ENCODE assay signal across 20 cellular contexts in the genomic region with DNA sequence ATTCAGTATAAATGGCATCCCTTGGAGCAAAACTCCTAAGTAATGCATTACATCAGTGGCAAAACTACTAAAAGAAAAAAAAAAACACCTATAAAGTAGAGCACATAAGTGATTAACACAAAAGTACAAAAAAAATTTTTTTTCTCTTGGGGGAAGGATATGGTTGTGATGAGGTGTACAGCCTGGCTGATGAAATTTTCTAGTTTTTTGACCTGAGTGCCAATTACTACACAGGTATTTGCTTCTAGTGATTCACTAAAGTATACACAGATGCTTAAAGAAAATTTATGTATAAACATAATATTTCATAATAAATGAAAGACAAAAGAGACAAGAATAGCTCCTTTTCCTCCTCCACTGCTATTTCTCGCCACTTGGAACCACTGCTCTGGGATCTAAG.
DNase-seq lines count a peak whose midpoint lies in the region; ATAC-seq, FAIRE-seq and TF ChIP-seq lines count a peak whose summit lies in the region.
"Had no signal": no experiment of that assay in that cellular context is flagged by ENCODE, and none has a peak within 500 bp of the region (broad histone marks: within the 10 kb centered on the region; RNA-seq: fewer than 3 reads in every experiment).

No MANE protein-coding gene starts in this region.

- CTCF ChIA-PET in A549 (lab: Yijun Ruan, JAX), result no interaction called here
- CTCF ChIA-PET in HEK293 (lab: Yijun Ruan, JAX), result interaction anchor here (1.1 to 1.6 kb wide), 2 partner anchors 29 to 46 kb away, joined by 4 to 7 read pairs; no protein-coding TSS in a partner anchor
- CTCF ChIA-PET in activated CD8-positive, alpha-beta T cell treated with anti-CD3 and anti-CD28 coated beads, Interleukin-2, amount 10 ng/mL, durations not matched to agents 7 days and 5 days (lab: Charles Lee), result interaction anchor here (0.7 kb wide), 1 partner anchor 21 kb away, joined by 3 read pairs; no protein-coding TSS in a partner anchor

- H3K27ac ChIP-seq in A549 (peak overlapping the region in 1 of 2 experiments; percentile 44; a peak in 1 of 6 replicates), HEK293 (ENCODE audit: extremely low read depth, low read depth, low read length) (no peak overlapping the region)
- H3K27ac ChIP-seq: RWPE1, SJCRH30 had no signal

- no peak for TF ChIP-seq EP300 in A549 (IDR thresholded peaks at IDR 0.05)

- H3K9me3 Mint-ChIP-seq in activated CD8-positive, alpha-beta T cell treated with anti-CD3 and anti-CD28 coated beads, Interleukin-2, amount 10 ng/mL, durations not matched to agents 7 days and 5 days (ENCODE audit: insufficient read depth), result no peaks in the 10 kb centered on the region
- H3K9me3 Mint-ChIP-seq in natural killer cell, result no peaks in the 10 kb centered on the region

- H3K4me3 Mint-ChIP-seq in activated CD8-positive, alpha-beta T cell treated with anti-CD3 and anti-CD28 coated beads, Interleukin-2, amount 10 ng/mL, durations not matched to agents 7 days and 5 days, result no peak overlapping the region
- no peak overlapping the region for H3K4me3 Mint-ChIP-seq in natural killer cell

- no peaks in the 10 kb centered on the region for H3K9me3 ChIP-seq in A549
- no peaks in the 10 kb centered on the region for H3K9me3 ChIP-seq in HEK293 (ENCODE audit: control insufficient read depth, insufficient read depth, low read depth, low read length)
- H3K9me3 ChIP-seq: Caco-2, SJCRH30 had no signal

- no peak for TF ChIP-seq POLR2A in A549 (IDR thresholded peaks at IDR 0.05; ENCODE audit: low read length)

- peaks cover 9% of the 10 kb centered on the region for H3K36me3 Mint-ChIP-seq in activated CD8-positive, alpha-beta T cell treated with anti-CD3 and anti-CD28 coated beads, Interleukin-2, amount 10 ng/mL, durations not matched to agents 7 days and 5 days (ENCODE audit: low read depth)
- no peaks in the 10 kb centered on the region for H3K36me3 Mint-ChIP-seq in natural killer cell

- no peak for DNase-seq in A549 (ENCODE audit: low read depth in 1 of 2, low spot score in 1 of 2)
- no peak for DNase-seq in activated CD8-positive, alpha-beta T cell treated with anti-CD3 and anti-CD28 coated beads, Interleukin-2, amount 10 ng/mL, durations not matched to agents 7 days and 5 days
- no peak for DNase-seq in natural killer cell
- no peak for DNase-seq in effector CD4-positive, alpha-beta T cell
- DNase-seq in NCI-H524 treated with DMSO at 0.1 percent for 48 hours (lab: John Stamatoyannopoulos, UW), result no peak
- DNase-seq: Caco-2, DMS153, H7, Karpas-422, MM.1S, NCI-H1105, NCI-H1694, NCI-H226, NCI-H69, OCI-M1, SJCRH30 had no signal

- H3K4me1 ChIP-seq in A549 (peaks cover 31% of the 10 kb centered on the region; the same call in 2 of the 3 replicates), HEK293 (ENCODE audit: control insufficient read depth, insufficient read depth, low read length) (no peaks in the 10 kb centered on the region)
- H3K4me1 ChIP-seq: SJCRH30 had no signal

- H3K4me3 ChIP-seq in A549 (no peak overlapping the region), HEK293 (ENCODE audit: low read depth, low read length) (no peak overlapping the region)
- H3K4me3 ChIP-seq: SJCRH30 had no signal

- intact Hi-C loops in natural killer cell (cut with micrococcal nuclease), result no loop called here

- no peaks in the 10 kb centered on the region for H3K27me3 Mint-ChIP-seq in activated CD8-positive, alpha-beta T cell treated with anti-CD3 and anti-CD28 coated beads, Interleukin-2, amount 10 ng/mL, durations not matched to agents 7 days and 5 days (ENCODE audit: low read depth)
- H3K27me3 Mint-ChIP-seq in natural killer cell (ENCODE audit: low read depth in 2 of 2), result no peaks in the 10 kb centered on the region

- 81% methylated on average over 1 of the region's 1 CpG for WGBS in A549 (ENCODE audit: missing lambda C conversion rate)

- FAIRE-seq in A549 (lab: Jason Lieb, UNC), result no peak
- FAIRE-seq: GM19239 had no signal

- H3K36me3 ChIP-seq in HEK293 (ENCODE audit: control insufficient read depth in 2 of 2, insufficient read depth in 1 of 2, low read length in 2 of 2), result no peaks in the 10 kb centered on the region
- H3K36me3 ChIP-seq: SJCRH30 had no signal

- TF ChIP-seq CTCF in A549 (IDR thresholded peaks at IDR 0.05), result no peak
- TF ChIP-seq CTCF in HEK293 (tag by site-specific recombination; IDR thresholded peaks at IDR 0.05), result no peak
- no peak for TF ChIP-seq CTCF in natural killer cell (IDR thresholded peaks at IDR 0.05)

- H3K27ac Mint-ChIP-seq in activated CD8-positive, alpha-beta T cell treated with anti-CD3 and anti-CD28 coated beads, Interleukin-2, amount 10 ng/mL, durations not matched to agents 7 days and 5 days, result peak overlapping the region; percentile 32
- H3K27ac Mint-ChIP-seq in natural killer cell, result peak overlapping the region; percentile 52 to 70

- POLR2A ChIA-PET in A549 (lab: Yijun Ruan, JAX), result no interaction called here
- POLR2A ChIA-PET in HEK293 (lab: Yijun Ruan, JAX), result no interaction called here
- POLR2A ChIA-PET in activated CD8-positive, alpha-beta T cell treated with anti-CD3 and anti-CD28 coated beads, Interleukin-2, amount 10 ng/mL, durations not matched to agents 7 days and 5 days (lab: Charles Lee), result no interaction called here

- TF ChIP-seq RAD21 in A549 (conservative IDR thresholded peaks at IDR 0.05 in 1 of 2, IDR thresholded peaks at IDR 0.05 in 1 of 2), result no peak

- peak overlapping the region; percentile 9; the same call in 1 of the 3 replicates for H3K4me2 ChIP-seq in A549

- ATAC-seq in A549, result no peak
- no peak for ATAC-seq in activated CD8-positive, alpha-beta T cell treated with anti-CD3 and anti-CD28 coated beads, Interleukin-2, amount 10 ng/mL, durations not matched to agents 7 days and 5 days
- ATAC-seq in natural killer cell, result peak in 1 of 3 donors; percentile 15
- ATAC-seq in GM19328 (IDR thresholded peaks at IDR 0.05; ENCODE audit: unreplicated experiment), result no peak

- H3K4me1 Mint-ChIP-seq in activated CD8-positive, alpha-beta T cell treated with anti-CD3 and anti-CD28 coated beads, Interleukin-2, amount 10 ng/mL, durations not matched to agents 7 days and 5 days (ENCODE audit: low read depth), result peaks cover 9% of the 10 kb centered on the region
- peaks cover 23 to 27% of the 10 kb centered on the region in 2 donors for H3K4me1 Mint-ChIP-seq in natural killer cell

TF ChIP-seq in A549, 52 proteins besides CTCF, POLR2A, EP300 and RAD21:
- TF ChIP-seq MAFK (IDR thresholded peaks at IDR 0.05; ENCODE audit: partially characterized antibody), result no peak

TF ChIP-seq in HEK293, 187 proteins besides CTCF, POLR2A, EP300 and RAD21:
- TF ChIP-seq ZNF707 (tag by site-specific recombination; IDR thresholded peaks at IDR 0.05), result no peak
- TF ChIP-seq, protein P1, sequence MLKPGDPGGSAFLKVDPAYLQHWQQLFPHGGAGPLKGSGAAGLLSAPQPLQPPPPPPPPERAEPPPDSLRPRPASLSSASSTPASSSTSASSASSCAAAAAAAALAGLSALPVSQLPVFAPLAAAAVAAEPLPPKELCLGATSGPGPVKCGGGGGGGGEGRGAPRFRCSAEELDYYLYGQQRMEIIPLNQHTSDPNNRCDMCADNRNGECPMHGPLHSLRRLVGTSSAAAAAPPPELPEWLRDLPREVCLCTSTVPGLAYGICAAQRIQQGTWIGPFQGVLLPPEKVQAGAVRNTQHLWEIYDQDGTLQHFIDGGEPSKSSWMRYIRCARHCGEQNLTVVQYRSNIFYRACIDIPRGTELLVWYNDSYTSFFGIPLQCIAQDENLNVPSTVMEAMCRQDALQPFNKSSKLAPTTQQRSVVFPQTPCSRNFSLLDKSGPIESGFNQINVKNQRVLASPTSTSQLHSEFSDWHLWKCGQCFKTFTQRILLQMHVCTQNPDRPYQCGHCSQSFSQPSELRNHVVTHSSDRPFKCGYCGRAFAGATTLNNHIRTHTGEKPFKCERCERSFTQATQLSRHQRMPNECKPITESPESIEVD (tag by site-specific recombination; IDR thresholded peaks at IDR 0.05), result peak; percentile 38; the same call in 1 of the 2 replicates
